ENCODE assay signal across 11 cellular contexts in the genomic region with DNA sequence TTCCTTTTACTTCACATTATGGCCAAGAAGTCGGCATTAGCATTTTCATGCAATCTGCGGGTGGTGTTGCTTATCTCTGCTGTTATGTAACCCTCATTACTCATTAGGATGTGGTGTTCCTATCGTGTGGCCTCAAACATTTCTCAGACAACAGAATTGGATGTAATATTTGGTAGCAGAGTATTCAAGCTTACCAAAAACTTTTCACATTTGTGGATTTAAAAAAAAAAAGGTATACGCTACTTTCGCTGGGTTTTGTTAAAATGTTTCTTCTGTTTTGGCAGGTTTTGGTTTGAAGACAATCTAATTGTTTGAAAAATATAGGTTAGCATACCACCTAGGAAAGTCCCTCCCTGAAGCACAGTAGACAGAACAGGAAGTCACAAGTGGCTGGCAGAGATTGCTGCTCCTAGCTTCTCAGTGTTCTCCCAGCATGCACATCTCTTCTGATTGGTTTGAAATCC.
DNase-seq lines count a peak whose midpoint lies in the region; ATAC-seq and TF ChIP-seq lines count a peak whose summit lies in the region.
"Had no signal": no experiment of that assay in that cellular context is flagged by ENCODE, and none has a peak within 500 bp of the region (broad histone marks: within the 10 kb centered on the region; RNA-seq: fewer than 3 reads in every experiment).

No MANE protein-coding gene starts in this region.

- H4K5ac ChIP-seq in mesendoderm (ENCODE audit: low read length): no peak overlapping the region

- no peak overlapping the region for H3K9ac ChIP-seq in mesendoderm (ENCODE audit: low read length)

- ATAC-seq in GM18870 (IDR thresholded peaks at IDR 0.05; ENCODE audit: unreplicated experiment) (peak; percentile 85), HG03432 (IDR thresholded peaks at IDR 0.05; ENCODE audit: unreplicated experiment) (peak; percentile 95), GM18867 (IDR thresholded peaks at IDR 0.05; ENCODE audit: unreplicated experiment) (no peak), GM21526 (IDR thresholded peaks at IDR 0.05; ENCODE audit: low FRiP score, unreplicated experiment) (no peak)

- no peak overlapping the region for H3K27ac ChIP-seq in mesendoderm (ENCODE audit: low read depth, low read length)

- no peak overlapping the region for H2AK5ac ChIP-seq in mesendoderm (ENCODE audit: low read length)

- no peak overlapping the region for H4K8ac ChIP-seq in mesendoderm (ENCODE audit: low read depth, low read length)

- H3K27me3 ChIP-seq in mesendoderm (ENCODE audit: insufficient read depth, low read length, poor library complexity): no peaks in the 10 kb centered on the region

- TF ChIP-seq CTCF in chondrocyte (IDR thresholded peaks at IDR 0.05): no peak

- no peaks in the 10 kb centered on the region for H3K36me3 ChIP-seq in mesendoderm (ENCODE audit: control insufficient read depth, insufficient read depth, low read length)

- H3K79me2 ChIP-seq in mesendoderm (ENCODE audit: control insufficient read depth, insufficient read depth, low read length): no peaks in the 10 kb centered on the region

- no peak overlapping the region for H2BK5ac ChIP-seq in mesendoderm (ENCODE audit: low read length)

- no peak overlapping the region for H3K56ac ChIP-seq in mesendoderm (ENCODE audit: low read length)

- no peak overlapping the region for H3K27ac Mint-ChIP-seq in chondrocyte (ENCODE audit: unreplicated experiment)
- H3K27ac Mint-ChIP-seq: dendritic cell treated with granulocyte-macrophage colony-stimulating factor and Interleukin-4, amounts not matched to agents 40 ng/mL and 50 ng/mL, for 4 days; nephron had no signal

- DNase-seq in activated CD8-positive, alpha-beta memory T cell treated with anti-CD3 and anti-CD28 coated beads, Interleukin-2, amount 50 U/mL, for 1 hour (ENCODE audit: extremely low read depth): peak; percentile 11
- DNase-seq in mesendoderm (peak; percentile 58), chondrocyte (ENCODE audit: low spot score) (no peak), NCI-H2196 treated with DMSO at 0.1 percent for 48 hours (lab: John Stamatoyannopoulos, UW; ENCODE audit: unreplicated experiment) (no peak)
- DNase-seq: NCI-H774 had no signal

- H3K4me2 ChIP-seq in mesendoderm (ENCODE audit: low read length): no peak overlapping the region

- no peaks in the 10 kb centered on the region for H3K36me3 Mint-ChIP-seq in chondrocyte (ENCODE audit: low read depth)

- no CpG with 5 or more reads among the region's 5 CpGs for WGBS in mesendoderm (ENCODE audit: extremely low coverage, insufficient coverage, low lambda C conversion rate)

- H3K4me3 ChIP-seq in mesendoderm (ENCODE audit: low read length): no peak overlapping the region

- H3K4me1 Mint-ChIP-seq in chondrocyte (ENCODE audit: low read depth): no peaks in the 10 kb centered on the region
- H3K4me1 Mint-ChIP-seq: nephron had no signal

- H2BK120ac ChIP-seq in mesendoderm (ENCODE audit: low read depth, low read length): no peak overlapping the region

- H3K27me3 Mint-ChIP-seq in chondrocyte (ENCODE audit: low read depth): peaks cover 5% of the 10 kb centered on the region

- H3K4me3 Mint-ChIP-seq in chondrocyte (ENCODE audit: unreplicated experiment): no peak overlapping the region
- H3K4me3 Mint-ChIP-seq: dendritic cell treated with granulocyte-macrophage colony-stimulating factor and Interleukin-4, amounts not matched to agents 40 ng/mL and 50 ng/mL, for 4 days; nephron had no signal

- H3K79me1 ChIP-seq in mesendoderm (ENCODE audit: low read length): no peaks in the 10 kb centered on the region

- no peak overlapping the region for H3K4ac ChIP-seq in mesendoderm (ENCODE audit: low read depth, low read length)

- H3K18ac ChIP-seq in mesendoderm (ENCODE audit: low read length): no peak overlapping the region

- peaks cover 4% of the 10 kb centered on the region for H3K4me1 ChIP-seq in mesendoderm (ENCODE audit: control insufficient read depth, low read depth, low read length)

- H3K9me3 Mint-ChIP-seq in chondrocyte (ENCODE audit: low read depth): no peaks in the 10 kb centered on the region
- H3K9me3 Mint-ChIP-seq: dendritic cell treated with granulocyte-macrophage colony-stimulating factor and Interleukin-4, amounts not matched to agents 40 ng/mL and 50 ng/mL, for 4 days had no signal

- no peak overlapping the region for H3K23ac ChIP-seq in mesendoderm (ENCODE audit: low read length)

- H2BK15ac ChIP-seq in mesendoderm (replicated peaks; ENCODE audit: low read depth): no peak overlapping the region

Comparison
In these comparisons a context has a peak if more than half of its experiments do, and no peak if none do; other contexts are left out.
1. ATAC-seq: peak in GM18870 (single experiment) and HG03432 (single experiment); none in GM18867 (single experiment) and GM21526 (single experiment).
2. DNase-seq: peak in activated CD8-positive, alpha-beta memory T cell treated with anti-CD3 and anti-CD28 coated beads, Interleukin-2, amount 50 U/mL, for 1 hour (single experiment) and mesendoderm (single experiment); none in chondrocyte (single experiment) and NCI-H2196 treated with DMSO at 0.1 percent for 48 hours (single experiment).